Comparison of ENCODE assay signal across 26 cellular contexts in the genomic region with DNA sequence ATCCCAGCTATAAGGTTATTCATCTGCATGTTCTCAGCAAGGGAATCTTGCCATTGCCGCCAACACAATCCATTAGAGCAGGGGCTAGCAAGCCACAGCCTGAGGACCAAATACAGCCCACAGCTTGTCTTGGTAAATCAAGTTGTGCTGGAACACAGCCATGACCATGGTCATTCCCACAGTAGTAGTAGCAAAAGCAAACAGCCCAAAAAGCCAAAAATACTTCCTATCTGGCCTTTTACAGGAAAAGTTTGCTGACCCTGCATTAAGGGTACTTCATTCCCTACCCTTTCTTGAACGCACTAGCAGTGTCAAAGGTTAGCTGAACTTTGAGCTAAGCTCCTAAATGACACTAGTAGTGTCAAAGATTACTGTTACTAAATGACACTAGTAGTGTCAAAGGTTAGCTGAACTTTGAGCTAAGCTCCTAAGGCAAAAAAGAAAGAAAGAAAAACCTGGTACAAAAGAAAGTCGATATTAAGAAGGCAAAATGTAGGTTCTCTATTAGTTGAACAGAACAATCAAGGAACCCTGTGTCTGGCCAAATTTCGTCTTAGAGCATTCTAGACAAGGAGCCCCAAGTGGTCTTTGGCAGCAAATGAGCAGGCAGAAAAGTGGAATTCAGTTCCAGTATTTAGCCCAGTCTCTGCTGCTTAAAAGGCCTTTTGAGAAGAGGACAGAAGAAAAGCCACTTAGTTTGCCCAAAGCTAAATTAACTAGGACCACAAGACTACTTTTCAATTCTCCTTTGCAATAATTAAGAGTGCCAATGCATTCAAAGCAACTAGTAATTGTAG.
DNase-seq lines count a peak whose midpoint lies in the region; FAIRE-seq and TF ChIP-seq lines count a peak whose summit lies in the region.
"Had no signal": no experiment of that assay in that cellular context is flagged by ENCODE, and none has a peak within 500 bp of the region (broad histone marks: within the 10 kb centered on the region; RNA-seq: fewer than 3 reads in every experiment).

No MANE protein-coding gene starts in this region.

- H3K4me1 ChIP-seq in astrocyte (ENCODE audit: insufficient read depth, low read length) = no peaks in the 10 kb centered on the region
- peaks cover 0 to 8% (median 6%) of the 10 kb centered on the region in 4 donors for H3K4me1 ChIP-seq in transverse colon

- H3K4me3 ChIP-seq in astrocyte (ENCODE audit: insufficient read depth, low read depth, low read length) = no peak overlapping the region
- H3K4me3 ChIP-seq in transverse colon = no peak overlapping the region
- H3K4me3 ChIP-seq: Peyer's patch had no signal

- H3K9ac ChIP-seq in astrocyte (ENCODE audit: low read length) = no peak overlapping the region

- H3K36me3 ChIP-seq in astrocyte (ENCODE audit: insufficient read depth, low read length) (peaks cover 29% of the 10 kb centered on the region), transverse colon (peaks cover 0 to 13% (median 3%) of the 10 kb centered on the region in 4 donors)

- TF ChIP-seq EP300 in transverse colon (IDR thresholded peaks at IDR 0.05; ENCODE audit: low read depth) = no peak

- H3K36me3 Mint-ChIP-seq in astrocyte (ENCODE audit: low read depth, unreplicated experiment) = peaks cover 17% of the 10 kb centered on the region
- peaks cover 16% of the 10 kb centered on the region for H3K36me3 Mint-ChIP-seq in nephron (ENCODE audit: low read depth)
- H3K36me3 Mint-ChIP-seq in activated T-helper 2 cell treated with anti-CD3 and anti-CD28 coated beads, Interferon-gamma antibody, Interleukin-2, Interleukin-4, amounts not matched to agents 10 μg/mL and 5 μg/mL and 100 μg/mL, durations not matched to agents 14 hours and 24 hours and 36 hours (ENCODE audit: low read depth) = peaks cover 19% of the 10 kb centered on the region

- no peaks in the 10 kb centered on the region for H3K27me3 Mint-ChIP-seq in astrocyte (ENCODE audit: low read depth, unreplicated experiment)
- no peaks in the 10 kb centered on the region for H3K27me3 Mint-ChIP-seq in nephron (ENCODE audit: low read depth)
- no peaks in the 10 kb centered on the region for H3K27me3 Mint-ChIP-seq in activated T-helper 2 cell treated with anti-CD3 and anti-CD28 coated beads, Interferon-gamma antibody, Interleukin-2, Interleukin-4, amounts not matched to agents 10 μg/mL and 5 μg/mL and 100 μg/mL, durations not matched to agents 14 hours and 24 hours and 36 hours (ENCODE audit: low read depth)
- H3K27me3 Mint-ChIP-seq: CD4-positive, alpha-beta memory T cell; naive thymus-derived CD4-positive, alpha-beta T cell; T-cell had no signal

- DNase-seq in astrocyte (ENCODE audit: low read depth) (peak; percentile 20), foreskin melanocyte (peak; percentile 80), transverse colon (no peak), HK-2 (ENCODE audit: unreplicated experiment) (no peak), HuH-7 (ENCODE audit: low spot score) (no peak)
- no peak for DNase-seq in activated T-helper 2 cell treated with anti-CD3 and anti-CD28 coated beads, Interferon-gamma antibody, Interleukin-2, Interleukin-4, amounts not matched to agents 10 μg/mL and 5 μg/mL and 100 μg/mL, durations not matched to agents 14 hours and 24 hours and 36 hours (ENCODE audit: low spot score)
- DNase-seq: activated CD8-positive, alpha-beta T cell treated with anti-CD3 and anti-CD28 coated beads, Interleukin-2, amount 10 ng/mL, durations not matched to agents 7 days and 5 days; activated gamma-delta T cell; activated T-cell treated with anti-CD3 and anti-CD28 coated beads for 4 hours; CD4-positive, alpha-beta memory T cell; cortex of kidney; GOT3; mesendoderm; naive thymus-derived CD4-positive, alpha-beta T cell; NCI-H1048; NCI-H1694 treated with DMSO at 0.1 percent for 48 hours; NCI-H526; Peyer's patch; SIG-M5; stimulated activated CD4-positive, alpha-beta T cell treated with anti-CD3 and anti-CD28 coated beads, Interleukin-15, amount 100 ng/mL, for 24 hours; stimulated activated naive CD8-positive, alpha-beta T cell treated with anti-CD3 and anti-CD28 coated beads, Interleukin-15, Interleukin-2, amounts not matched to agents 100 U/mL and 50 U/mL, for 24 hours; T-cell had no signal

- TF ChIP-seq CTCF in astrocyte (IDR thresholded peaks at IDR 0.05; ENCODE audit: insufficient read depth, low read depth, low read length) (no peak), nephron (IDR thresholded peaks at IDR 0.05; ENCODE audit: unreplicated experiment in 3 of 3) (no peak), transverse colon (IDR thresholded peaks at IDR 0.05) (no peak)

- H3K27ac ChIP-seq in astrocyte (ENCODE audit: low read depth, low read length) (no peak overlapping the region), transverse colon (peak overlapping the region in 3 of 4 donors; percentile 0 to 33 (median 7))
- H3K27ac ChIP-seq: Peyer's patch had no signal

- H3K4me2 ChIP-seq in astrocyte (ENCODE audit: low read length) = peak overlapping the region; percentile 4

- H3K9me3 Mint-ChIP-seq in astrocyte (ENCODE audit: unreplicated experiment) = no peaks in the 10 kb centered on the region
- no peaks in the 10 kb centered on the region for H3K9me3 Mint-ChIP-seq in nephron
- no peaks in the 10 kb centered on the region for H3K9me3 Mint-ChIP-seq in activated T-helper 2 cell treated with anti-CD3 and anti-CD28 coated beads, Interferon-gamma antibody, Interleukin-2, Interleukin-4, amounts not matched to agents 10 μg/mL and 5 μg/mL and 100 μg/mL, durations not matched to agents 14 hours and 24 hours and 36 hours
- H3K9me3 Mint-ChIP-seq: CD4-positive, alpha-beta memory T cell; T-cell had no signal

- H3K4me1 Mint-ChIP-seq in astrocyte (ENCODE audit: low read depth, unreplicated experiment) = peaks cover 15% of the 10 kb centered on the region
- H3K4me1 Mint-ChIP-seq in nephron = peaks cover 19% of the 10 kb centered on the region
- no peaks in the 10 kb centered on the region for H3K4me1 Mint-ChIP-seq in activated T-helper 2 cell treated with anti-CD3 and anti-CD28 coated beads, Interferon-gamma antibody, Interleukin-2, Interleukin-4, amounts not matched to agents 10 μg/mL and 5 μg/mL and 100 μg/mL, durations not matched to agents 14 hours and 24 hours and 36 hours (ENCODE audit: low read depth)
- H3K4me1 Mint-ChIP-seq: CD4-positive, alpha-beta memory T cell; naive thymus-derived CD4-positive, alpha-beta T cell; T-cell had no signal

- no peak overlapping the region for H3K27ac Mint-ChIP-seq in astrocyte (ENCODE audit: unreplicated experiment)
- H3K27ac Mint-ChIP-seq in nephron = peak overlapping the region in 2 of 3 experiments; percentile 53 to 60
- H3K27ac Mint-ChIP-seq in activated T-helper 2 cell treated with anti-CD3 and anti-CD28 coated beads, Interferon-gamma antibody, Interleukin-2, Interleukin-4, amounts not matched to agents 10 μg/mL and 5 μg/mL and 100 μg/mL, durations not matched to agents 14 hours and 24 hours and 36 hours = no peak overlapping the region
- H3K27ac Mint-ChIP-seq: activated CD8-positive, alpha-beta T cell treated with anti-CD3 and anti-CD28 coated beads, Interleukin-2, amount 10 ng/mL, durations not matched to agents 7 days and 5 days; CD4-positive, alpha-beta memory T cell; naive thymus-derived CD4-positive, alpha-beta T cell; T-cell had no signal

- in situ Hi-C loops in transverse colon (cut with MboI; ENCODE audit: low pct_ligation_motif_present in 1 of 4, low pct_unique_long_range_greater_than_20kb in 1 of 4, low sequenced_read_pairs in 3 of 4) = no loop called here

- no peak for FAIRE-seq in astrocyte (lab: Jason Lieb, UNC)
- FAIRE-seq: G401.6, GM18507, TTC549 had no signal

- no peak overlapping the region for H3K4me3 Mint-ChIP-seq in astrocyte (ENCODE audit: unreplicated experiment)
- no peak overlapping the region for H3K4me3 Mint-ChIP-seq in nephron
- no peak overlapping the region for H3K4me3 Mint-ChIP-seq in activated T-helper 2 cell treated with anti-CD3 and anti-CD28 coated beads, Interferon-gamma antibody, Interleukin-2, Interleukin-4, amounts not matched to agents 10 μg/mL and 5 μg/mL and 100 μg/mL, durations not matched to agents 14 hours and 24 hours and 36 hours (ENCODE audit: low read depth)
- H3K4me3 Mint-ChIP-seq: activated CD8-positive, alpha-beta T cell treated with anti-CD3 and anti-CD28 coated beads, Interleukin-2, amount 10 ng/mL, durations not matched to agents 7 days and 5 days; CD4-positive, alpha-beta memory T cell; naive thymus-derived CD4-positive, alpha-beta T cell; T-cell had no signal

- H4K20me1 ChIP-seq in astrocyte (ENCODE audit: insufficient read depth, low read length) = peaks cover 14% of the 10 kb centered on the region

- H3K79me2 ChIP-seq in astrocyte (ENCODE audit: insufficient read depth, low read length) = no peaks in the 10 kb centered on the region

- intact Hi-C loops in transverse colon (cut with DNase I; ENCODE audit: low total_unique reads) = loop anchor here (10.0 kb wide), 1 partner anchor 91 kb away; no protein-coding TSS in a partner anchor
- intact Hi-C loops in activated T-helper 2 cell treated with anti-CD3 and anti-CD28 coated beads, Interferon-gamma antibody, Interleukin-2, Interleukin-4, amounts not matched to agents 10 μg/mL and 5 μg/mL and 100 μg/mL, durations not matched to agents 14 hours and 24 hours and 36 hours (cut with micrococcal nuclease) = no loop called here

- H3K9me3 ChIP-seq in astrocyte (ENCODE audit: insufficient read depth, low read depth, low read length) = no peaks in the 10 kb centered on the region
- no peaks in the 10 kb centered on the region for H3K9me3 ChIP-seq in transverse colon
- H3K9me3 ChIP-seq: Peyer's patch had no signal

- 55 to 64% methylated on average over 3 to 4 of the region's 4 CpGs for WGBS in transverse colon (ENCODE audit: low coverage in 1 of 2), 2 donors

- H3K27me3 ChIP-seq in astrocyte (ENCODE audit: insufficient read depth, low read length) (no peaks in the 10 kb centered on the region), transverse colon (no peaks in the 10 kb centered on the region)
- H3K27me3 ChIP-seq: Peyer's patch had no signal

- no peak overlapping the region for H2AFZ ChIP-seq in astrocyte (ENCODE audit: low read depth, low read length)

- TF ChIP-seq POLR2A in transverse colon (IDR thresholded peaks at IDR 0.05) = no peak

Comparison
In these comparisons a context has a peak if more than half of its experiments do, and no peak if none do; other contexts are left out.
1. DNase-seq: peak in astrocyte (single experiment) and foreskin melanocyte (single experiment); none in transverse colon (single experiment), HK-2 (single experiment), activated T-helper 2 cell treated with anti-CD3 and anti-CD28 coated beads, Interferon-gamma antibody, Interleukin-2, Interleukin-4, amounts not matched to agents 10 μg/mL and 5 μg/mL and 100 μg/mL, durations not matched to agents 14 hours and 24 hours and 36 hours (single experiment) and HuH-7 (single experiment).
2. H3K27ac Mint-ChIP-seq: peak in nephron (2 of 3); none in astrocyte (single experiment) and activated T-helper 2 cell treated with anti-CD3 and anti-CD28 coated beads, Interferon-gamma antibody, Interleukin-2, Interleukin-4, amounts not matched to agents 10 μg/mL and 5 μg/mL and 100 μg/mL, durations not matched to agents 14 hours and 24 hours and 36 hours (single experiment).